In genomic region chr7:14341200-14341599, GRCh38 we compare ENCODE assay signal across 12 cellular contexts.
"Had no signal": no experiment of that assay in that cellular context is flagged by ENCODE, and none has a peak within 500 bp of the region (broad histone marks: within the 10 kb centered on the region; RNA-seq: fewer than 3 reads in every experiment).

No MANE protein-coding gene starts in this region.

- H3K9me3 ChIP-seq: heart left ventricle, left ventricle myocardium inferior, pancreas had no signal

- ATAC-seq: heart left ventricle had no signal

- H3K36me3 ChIP-seq: cardiac muscle cell, heart left ventricle, left ventricle myocardium inferior, pancreas had no signal

- H3K4me1 ChIP-seq: pancreas had no signal

- DNase-seq: activated B cell treated with CpG ODN at 0.5 μM for 24 hours; activated CD4-positive, alpha-beta T cell treated with anti-CD3 and anti-CD28 coated beads, Interleukin-2, amount 10 ng/mL, durations not matched to agents 7 days and 5 days; activated CD8-positive, alpha-beta memory T cell treated with anti-CD3 and anti-CD28 coated beads for 24 hours; activated naive CD4-positive, alpha-beta T cell treated with Interleukin-2 at 50 U/mL for 16 hours; foreskin melanocyte; heart left ventricle; kidney; left ventricle myocardium inferior; mesenchymal stem cell; pancreas; stimulated activated CD4-positive, alpha-beta T cell treated with anti-CD3 and anti-CD28 coated beads, Interleukin-15, amount 100 ng/mL, for 24 hours had no signal

- H3K4me3 ChIP-seq: cardiac muscle cell, heart left ventricle, left ventricle myocardium inferior, pancreas had no signal

- H3K27me3 ChIP-seq: cardiac muscle cell, heart left ventricle, pancreas had no signal

- H3K27ac ChIP-seq: left ventricle myocardium inferior, pancreas had no signal
